Comparison of ENCODE assay signal across 19 cellular contexts in genomic region chr11:114553642-114554041, GRCh38. TPM values are rescaled to one million over a fixed set of nuclear protein-coding genes. Genes with fewer than 3 reads are reported as not detected.
DNase-seq lines count a peak whose midpoint lies in the region; TF ChIP-seq lines count a peak whose summit lies in the region.
"Had no signal": no experiment of that assay in that cellular context is flagged by ENCODE, and none has a peak within 500 bp of the region (broad histone marks: within the 10 kb centered on the region; RNA-seq: fewer than 3 reads in every experiment).

No MANE protein-coding gene starts in this region.

- H3K9ac ChIP-seq in adipocyte (ENCODE audit: low read length) = no peak overlapping the region
- H3K9ac ChIP-seq in colonic mucosa (ENCODE audit: low read depth in 2 of 2, low read length in 2 of 2) = no peak overlapping the region
- H3K9ac ChIP-seq: BLaER1 treated with 17β-estradiol and CSF1 and Interleukin-3, amounts not matched to agents 10 nM and 100 nM had no signal

- H3K4me3 ChIP-seq in adipocyte (ENCODE audit: low read length) (no peak overlapping the region), foreskin fibroblast (ENCODE audit: low read depth in 1 of 2, low read length in 2 of 2) (no peak overlapping the region), right atrium auricular region (no peak overlapping the region), colonic mucosa (no peak overlapping the region)
- H3K4me3 ChIP-seq: BLaER1 treated with 17β-estradiol and CSF1 and Interleukin-3, amounts not matched to agents 10 nM and 100 nM; GM12878; K562 had no signal

- no peaks in the 10 kb centered on the region for H3K9me3 ChIP-seq in adipocyte (ENCODE audit: control insufficient read depth, low read length)
- no peaks in the 10 kb centered on the region for H3K9me3 ChIP-seq in right atrium auricular region
- no peaks in the 10 kb centered on the region for H3K9me3 ChIP-seq in colonic mucosa
- H3K9me3 ChIP-seq: BLaER1 treated with 17β-estradiol and CSF1 and Interleukin-3, amounts not matched to agents 10 nM and 100 nM had no signal

- intact Hi-C loops in colonic mucosa (cut with DNase I) = no loop called here

- no peaks in the 10 kb centered on the region for H3K4me1 ChIP-seq in adipocyte (ENCODE audit: control insufficient read depth, insufficient read depth, low read length)
- no peaks in the 10 kb centered on the region for H3K4me1 ChIP-seq in right atrium auricular region
- no peaks in the 10 kb centered on the region for H3K4me1 ChIP-seq in colonic mucosa
- H3K4me1 ChIP-seq: BLaER1 treated with 17β-estradiol and CSF1 and Interleukin-3, amounts not matched to agents 10 nM and 100 nM had no signal

- TF ChIP-seq CTCF in foreskin fibroblast (IDR thresholded peaks at IDR 0.05; ENCODE audit: low read depth, low read length) = no peak
- no peak for TF ChIP-seq CTCF in right atrium auricular region (IDR thresholded peaks at IDR 0.05)
- TF ChIP-seq CTCF in colonic mucosa (IDR thresholded peaks at IDR 0.05) = no peak

- no peaks in the 10 kb centered on the region for H3K36me3 ChIP-seq in adipocyte (ENCODE audit: control insufficient read depth, insufficient read depth, low read length, severe bottlenecking)
- H3K36me3 ChIP-seq in right atrium auricular region = no peaks in the 10 kb centered on the region
- no peaks in the 10 kb centered on the region for H3K36me3 ChIP-seq in colonic mucosa
- H3K36me3 ChIP-seq: BLaER1 treated with 17β-estradiol and CSF1 and Interleukin-3, amounts not matched to agents 10 nM and 100 nM had no signal

- DNase-seq in HCEC 1CT (peak; percentile 65), adipocyte (ENCODE audit: low read depth) (peak; percentile 9), foreskin fibroblast (peak; percentile 43 to 44), AG08396 (ENCODE audit: low spot score) (no peak), NCI-H1092 (lab: John Stamatoyannopoulos, UW) (no peak), right atrium auricular region (ENCODE audit: low spot score) (no peak), colonic mucosa (no peak)
- DNase-seq: DMS53, NCI-H1092 treated with DMSO at 0.1 percent for 48 hours, NCI-H1694 treated with DMSO at 0.1 percent for 48 hours, NCI-H345, NCI-H526 treated with DMSO at 0.1 percent for 48 hours had no signal

- H3K27me3 ChIP-seq in adipocyte (replicated peaks; ENCODE audit: control insufficient read depth, insufficient read depth, low read length) (no peaks in the 10 kb centered on the region), right atrium auricular region (no peaks in the 10 kb centered on the region), colonic mucosa (no peaks in the 10 kb centered on the region)
- H3K27me3 ChIP-seq: BLaER1 treated with 17β-estradiol and CSF1 and Interleukin-3, amounts not matched to agents 10 nM and 100 nM had no signal

- no peak overlapping the region for H3K27ac ChIP-seq in right atrium auricular region
- no peak overlapping the region for H3K27ac ChIP-seq in colonic mucosa
- H3K27ac ChIP-seq: BLaER1 treated with 17β-estradiol and CSF1 and Interleukin-3, amounts not matched to agents 10 nM and 100 nM had no signal

RNA-seq across cellular contexts. Expression of gene NXPE1, which starts 6.0 kb away (rescaled TPM):
- total RNA-seq in right atrium auricular region = not detected
- total RNA-seq in colonic mucosa = 100 to 1,000 TPM; 210 to 217 TPM
- total RNA-seq: G401, GM12878, K562, M059J, OCI-LY7, SK-MEL-5 had no signal

RNA-seq across cellular contexts. Expression of gene NXPE4, which starts 41.9 kb away (rescaled TPM):
- not detected for total RNA-seq in right atrium auricular region
- 100 to 1,000 TPM in 1 of 2 donors, 10 to 100 TPM in 1; 95.2 to 178 TPM for total RNA-seq in colonic mucosa
- total RNA-seq: G401, GM12878, K562, M059J, OCI-LY7, SK-MEL-5 had no signal

Comparison
In these comparisons a context has a peak if more than half of its experiments do, and no peak if none do; other contexts are left out.
1. DNase-seq: peak in HCEC 1CT (single experiment), adipocyte (single experiment) and foreskin fibroblast (2 of 2); none in AG08396 (single experiment), NCI-H1092 (single experiment), right atrium auricular region (single experiment) and colonic mucosa (single experiment).
2. RNA of gene NXPE1, which starts 6.0 kb away (total RNA-seq): 210 to 217 TPM in colonic mucosa; not detected in right atrium auricular region; every median in the first group is over 100 times any median in the second.
3. RNA of gene NXPE4, which starts 41.9 kb away (total RNA-seq): 95.2 to 178 TPM in colonic mucosa; not detected in right atrium auricular region; every median in the first group is over 10 times any median in the second.